ENCODE assay signal across 1 cellular context in genomic region chr14:104936361-104937155, GRCh38.
TF ChIP-seq lines count a peak whose summit lies in the region.

No MANE protein-coding gene starts in this region.

TF ChIP-seq in HepG2, 621 proteins besides CTCF, POLR2A, EP300 and RAD21:
- TF ChIP-seq ZNF263 (CRISPR knock-in tag; IDR thresholded peaks at IDR 0.05) = no peak
- TF ChIP-seq CREBL2 (CRISPR knock-in tag; IDR thresholded peaks at IDR 0.05; ENCODE audit: borderline replicate concordance) = no peak
- no peak for TF ChIP-seq ATAD3A (CRISPR knock-in tag; IDR thresholded peaks at IDR 0.05)
- no peak for TF ChIP-seq KMT2A (CRISPR knock-in tag; IDR thresholded peaks at IDR 0.05)
- no peak for TF ChIP-seq ZNF839 (CRISPR knock-in tag; IDR thresholded peaks at IDR 0.05; ENCODE audit: borderline replicate concordance)
- TF ChIP-seq MXI1 (IDR thresholded peaks at IDR 0.05; ENCODE audit: borderline replicate concordance, low read depth, low read length) = no peak
- TF ChIP-seq ONECUT2 (CRISPR knock-in tag; IDR thresholded peaks at IDR 0.05) = no peak
- no peak for TF ChIP-seq ZNF121 (CRISPR knock-in tag; IDR thresholded peaks at IDR 0.05)
- TF ChIP-seq HNF1A (IDR thresholded peaks at IDR 0.05; ENCODE audit: low read depth) = no peak
- no peak for TF ChIP-seq HNF1A (CRISPR knock-in tag; IDR thresholded peaks at IDR 0.05; ENCODE audit: borderline replicate concordance)
- no peak for TF ChIP-seq ATRX (CRISPR knock-in tag; IDR thresholded peaks at IDR 0.05; ENCODE audit: borderline replicate concordance)
- TF ChIP-seq SRSF9 (IDR thresholded peaks at IDR 0.05; ENCODE audit: borderline replicate concordance, insufficient read depth, low read depth, low read length, poor library complexity, severe bottlenecking) = no peak
- TF ChIP-seq ZNF607 (CRISPR knock-in tag; IDR thresholded peaks at IDR 0.05; ENCODE audit: borderline replicate concordance) = no peak
- no peak for TF ChIP-seq GFI1 (CRISPR knock-in tag; IDR thresholded peaks at IDR 0.05; ENCODE audit: borderline replicate concordance)
- no peak for TF ChIP-seq ZNF558 (CRISPR knock-in tag; IDR thresholded peaks at IDR 0.05; ENCODE audit: borderline replicate concordance)
- TF ChIP-seq ZKSCAN5 (CRISPR knock-in tag; IDR thresholded peaks at IDR 0.05) = no peak
- no peak for TF ChIP-seq DRAP1 (CRISPR knock-in tag; IDR thresholded peaks at IDR 0.05)
- no peak for TF ChIP-seq THAP8 (CRISPR knock-in tag; IDR thresholded peaks at IDR 0.05; ENCODE audit: borderline replicate concordance)
- TF ChIP-seq ZNF616 (CRISPR knock-in tag; IDR thresholded peaks at IDR 0.05; ENCODE audit: low read depth) = no peak
